26 cellular contexts compared by ENCODE assay signal in the genomic region with DNA sequence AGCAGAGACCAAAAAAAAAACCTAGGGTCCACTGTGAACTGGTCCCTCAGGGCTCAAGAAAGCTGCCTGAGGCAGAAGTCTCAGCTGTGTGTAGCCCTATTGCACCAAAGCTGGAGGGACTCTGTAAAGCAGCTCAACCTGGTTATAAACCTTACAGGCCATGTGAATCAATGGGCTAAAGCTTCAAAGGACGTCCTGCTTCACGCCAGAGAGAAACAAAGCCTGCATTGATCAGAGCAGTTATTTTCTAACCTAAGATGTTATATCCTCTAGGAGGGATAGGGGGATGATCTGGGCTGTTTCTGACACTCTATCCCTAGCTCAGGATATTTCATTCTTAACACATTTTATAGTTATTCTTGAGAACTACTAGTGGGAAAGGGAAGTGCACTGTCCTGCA.
"Had no signal": no experiment of that assay in that cellular context is flagged by ENCODE, and none has a peak within 500 bp of the region (broad histone marks: within the 10 kb centered on the region; RNA-seq: fewer than 3 reads in every experiment).

No MANE protein-coding gene starts in this region.

- H3K9me3 ChIP-seq: left lung, lower lobe of right lung, ovary, sigmoid colon, spleen, tibial nerve, uterus had no signal

- H3K36me3 ChIP-seq: left lung, lower lobe of right lung, ovary, sigmoid colon, spleen, tibial nerve, uterus had no signal

- H3K9me3 Mint-ChIP-seq: nephron had no signal

- H3K27me3 ChIP-seq: left lung, ovary, sigmoid colon, spleen, tibial nerve, uterus had no signal

- H3K4me3 Mint-ChIP-seq: immature natural killer cell; naive thymus-derived CD8-positive, alpha-beta T cell; nephron; stimulated activated memory B cell treated with anti-CD40 and anti-IgM and Interleukin-4, amounts not matched to agents 10 μg/mL and 1 μg/mL and 100 μg/mL, for 72 hours; stimulated activated naive CD8-positive, alpha-beta T cell treated with anti-CD3 and anti-CD28 coated beads, Interleukin-15, amount 100 ng/mL, for 72 hours; type B pancreatic cell had no signal

- H3K4me1 ChIP-seq: left lung, lower lobe of right lung, sigmoid colon, spleen, tibial nerve, uterus had no signal

- H3K27me3 Mint-ChIP-seq: naive thymus-derived CD8-positive, alpha-beta T cell; progenitor cell of endocrine pancreas; stimulated activated memory B cell treated with anti-CD40 and anti-IgM and Interleukin-4, amounts not matched to agents 10 μg/mL and 1 μg/mL and 100 μg/mL, for 72 hours; stimulated activated naive CD8-positive, alpha-beta T cell treated with anti-CD3 and anti-CD28 coated beads, Interleukin-15, amount 100 ng/mL, for 72 hours; type B pancreatic cell had no signal

- ATAC-seq: left colon; left lung; lower lobe of right lung; naive thymus-derived CD8-positive, alpha-beta T cell; right cardiac atrium; stimulated activated memory B cell treated with anti-CD40 and anti-IgM and Interleukin-4, amounts not matched to agents 10 μg/mL and 1 μg/mL and 100 μg/mL, for 72 hours; stimulated activated naive CD8-positive, alpha-beta T cell treated with anti-CD3 and anti-CD28 coated beads, Interleukin-15, amount 100 ng/mL, for 72 hours had no signal

- H3K4me1 Mint-ChIP-seq: immature natural killer cell; naive thymus-derived CD8-positive, alpha-beta T cell; stimulated activated memory B cell treated with anti-CD40 and anti-IgM and Interleukin-4, amounts not matched to agents 10 μg/mL and 1 μg/mL and 100 μg/mL, for 72 hours; stimulated activated naive CD8-positive, alpha-beta T cell treated with anti-CD3 and anti-CD28 coated beads, Interleukin-15, amount 100 ng/mL, for 72 hours had no signal

- DNase-seq: hypothalamus; immature natural killer cell; kidney; left colon; left lung; lower lobe of right lung; mammary epithelial cell; mesenchymal stem cell; naive thymus-derived CD8-positive, alpha-beta T cell; ovary; right cardiac atrium; sigmoid colon; small intestine; spleen; stimulated activated CD4-positive, alpha-beta T cell treated with anti-CD3 and anti-CD28 coated beads, Interleukin-2, amount 100 ng/mL, for 48 hours; stimulated activated CD4-positive, alpha-beta T cell treated with anti-CD3 and anti-CD28 coated beads, Interleukin-4, amount 100 ng/mL, for 4 hours; stimulated activated CD8-positive, alpha-beta memory T cell treated with anti-CD3 and anti-CD28 coated beads, Interleukin-4, amount 100 ng/mL, for 48 hours; stimulated activated naive CD4-positive, alpha-beta T cell treated with Interleukin-2 at 50 U/mL for 16 hours; stimulated activated naive CD8-positive, alpha-beta T cell treated with anti-CD3 and anti-CD28 coated beads, Interleukin-15, amount 100 ng/mL, for 72 hours; substantia nigra; uterus had no signal

- H3K27ac Mint-ChIP-seq: immature natural killer cell; naive thymus-derived CD8-positive, alpha-beta T cell; nephron; progenitor cell of endocrine pancreas; stimulated activated memory B cell treated with anti-CD40 and anti-IgM and Interleukin-4, amounts not matched to agents 10 μg/mL and 1 μg/mL and 100 μg/mL, for 72 hours; stimulated activated naive CD8-positive, alpha-beta T cell treated with anti-CD3 and anti-CD28 coated beads, Interleukin-15, amount 100 ng/mL, for 72 hours; type B pancreatic cell had no signal

- H3K36me3 Mint-ChIP-seq: immature natural killer cell; naive thymus-derived CD8-positive, alpha-beta T cell; stimulated activated memory B cell treated with anti-CD40 and anti-IgM and Interleukin-4, amounts not matched to agents 10 μg/mL and 1 μg/mL and 100 μg/mL, for 72 hours; type B pancreatic cell had no signal

- H3K4me3 ChIP-seq: left lung, lower lobe of right lung, ovary, sigmoid colon, spleen, tibial nerve, uterus had no signal

- H3K27ac ChIP-seq: left lung, lower lobe of right lung, ovary, sigmoid colon, spleen, tibial nerve, uterus had no signal
